Comparison of ENCODE assay signal across 29 cellular contexts in genomic region chr16:31323959-31324629, GRCh38. TPM values are rescaled to one million over a fixed set of nuclear protein-coding genes. Genes with fewer than 3 reads are reported as not detected.
"Had no signal": no experiment of that assay in that cellular context is flagged by ENCODE, and none has a peak within 500 bp of the region (broad histone marks: within the 10 kb centered on the region; RNA-seq: fewer than 3 reads in every experiment).

No MANE protein-coding gene starts in this region.

- H3K27me3 Mint-ChIP-seq: stimulated activated naive CD8-positive, alpha-beta T cell treated with anti-CD3 and anti-CD28 coated beads, Interleukin-15, Interleukin-2, amounts not matched to agents 100 ng/mL and 50 ng/mL, for 24 hours had no signal

- H3K79me2 ChIP-seq: hepatocyte had no signal

- H3K4me1 Mint-ChIP-seq: nephron progenitor cell, neural progenitor cell had no signal

- H2AFZ ChIP-seq: hepatocyte, neural progenitor cell had no signal

- H3K4me3 ChIP-seq: heart right ventricle, hepatocyte, left lung, lower lobe of right lung, neural progenitor cell, ovary, sigmoid colon, spleen, suprapubic skin, thoracic aorta, tibial artery, upper lobe of right lung had no signal

- H3K36me3 Mint-ChIP-seq: neural progenitor cell; stimulated activated effector memory CD8-positive, alpha-beta T cell treated with anti-CD3 and anti-CD28 coated beads, Interleukin-12 subunit alpha, Interleukin-12 subunit beta, amount 100 ng/mL, for 72 hours had no signal

- H3K27ac ChIP-seq: heart right ventricle, hepatocyte, left lung, lower lobe of right lung, neural progenitor cell, ovary, sigmoid colon, spleen, suprapubic skin, thoracic aorta, tibial artery, upper lobe of right lung had no signal

- H3K4me3 Mint-ChIP-seq: naive B cell; natural killer cell; nephron progenitor cell; neural progenitor cell; stimulated activated effector memory CD8-positive, alpha-beta T cell treated with anti-CD3 and anti-CD28 coated beads, Interleukin-12 subunit alpha, Interleukin-12 subunit beta, amount 100 ng/mL, for 72 hours; stimulated activated naive CD8-positive, alpha-beta T cell treated with anti-CD3 and anti-CD28 coated beads, Interleukin-15, Interleukin-2, amounts not matched to agents 100 ng/mL and 50 ng/mL, for 24 hours had no signal

- H3K27me3 ChIP-seq: ovary, spleen had no signal

- DNase-seq: heart right ventricle; kidney glomerular epithelial cell; left colon; left lung; lower lobe of right lung; mammary epithelial cell; mesenchymal stem cell; naive B cell; natural killer cell; nephron progenitor cell; ovary; right cardiac atrium; sigmoid colon; small intestine; spleen; stimulated activated CD4-positive, alpha-beta T cell treated with anti-CD3 and anti-CD28 coated beads, Interleukin-4, amount 100 ng/mL, for 24 hours; stimulated activated naive CD4-positive, alpha-beta T cell; tibial artery; trophoblast cell; upper lobe of right lung had no signal

- H3K9ac ChIP-seq: neural progenitor cell had no signal

- H3K36me3 ChIP-seq: lower lobe of right lung, neural progenitor cell, ovary, sigmoid colon, suprapubic skin, thoracic aorta, tibial artery, upper lobe of right lung had no signal

- ATAC-seq: heart right ventricle; left colon; left lung; lower lobe of right lung; natural killer cell; right cardiac atrium; stimulated activated effector memory CD8-positive, alpha-beta T cell treated with anti-CD3 and anti-CD28 coated beads, Interleukin-12 subunit alpha, Interleukin-12 subunit beta, amount 100 ng/mL, for 72 hours; upper lobe of right lung had no signal

- H3K4me2 ChIP-seq: hepatocyte, neural progenitor cell had no signal

- FAIRE-seq: keratinocyte, small intestine, urothelium cell line had no signal

- H3K9me3 ChIP-seq: suprapubic skin had no signal

- H3K27ac Mint-ChIP-seq: natural killer cell; nephron progenitor cell; neural progenitor cell; progenitor cell of endocrine pancreas; stimulated activated effector memory CD8-positive, alpha-beta T cell treated with anti-CD3 and anti-CD28 coated beads, Interleukin-12 subunit alpha, Interleukin-12 subunit beta, amount 100 ng/mL, for 72 hours; stimulated activated naive CD8-positive, alpha-beta T cell treated with anti-CD3 and anti-CD28 coated beads, Interleukin-15, Interleukin-2, amounts not matched to agents 100 ng/mL and 50 ng/mL, for 24 hours had no signal

- H3K4me1 ChIP-seq: heart right ventricle, left lung, lower lobe of right lung, neural progenitor cell, sigmoid colon, spleen, suprapubic skin, tibial artery, upper lobe of right lung had no signal

RNA-seq across cellular contexts. Expression of gene ITGAX, which starts 30.9 kb away (rescaled TPM):
- total RNA-seq: progenitor cell of endocrine pancreas had no signal
